Comparison of ENCODE assay signal across 1 cellular context in genomic region chr11:66734215-66734614, GRCh38.
TF ChIP-seq lines count a peak whose summit lies in the region.

No MANE protein-coding gene starts in this region.

TF ChIP-seq in HepG2, 621 proteins besides CTCF, POLR2A, EP300 and RAD21:
- TF ChIP-seq GPN1 (CRISPR knock-in tag; IDR thresholded peaks at IDR 0.05; ENCODE audit: borderline replicate concordance) = no peak
- no peak for TF ChIP-seq ARNT2 (CRISPR knock-in tag; IDR thresholded peaks at IDR 0.05; ENCODE audit: low read depth)
- no peak for TF ChIP-seq ZNF652 (CRISPR knock-in tag; IDR thresholded peaks at IDR 0.05; ENCODE audit: borderline replicate concordance, low read depth)
- TF ChIP-seq PHF20 (CRISPR knock-in tag; IDR thresholded peaks at IDR 0.05) = no peak
- TF ChIP-seq JDP2 (CRISPR knock-in tag; IDR thresholded peaks at IDR 0.05; ENCODE audit: borderline replicate concordance) = no peak
- no peak for TF ChIP-seq TBX3 (IDR thresholded peaks at IDR 0.05; ENCODE audit: borderline replicate concordance)
- peak; percentile 58 for TF ChIP-seq HNF4A (CRISPR knock-in tag; IDR thresholded peaks at IDR 0.05)
- TF ChIP-seq HNF4G (IDR thresholded peaks at IDR 0.05; ENCODE audit: borderline replicate concordance, low read depth, low read length) = 0 out of 2 replicates have a peak, but pooled peaks have one; percentile 4
- no peak for TF ChIP-seq HNF4G (CRISPR knock-in tag; IDR thresholded peaks at IDR 0.05; ENCODE audit: borderline replicate concordance, low read depth)
- TF ChIP-seq ZNF276 (CRISPR knock-in tag; IDR thresholded peaks at IDR 0.05; ENCODE audit: low read depth) = no peak
